9 cellular contexts compared by ENCODE assay signal in genomic region chr17:76179496-76180467, GRCh38. TPM values are rescaled to one million over a fixed set of nuclear protein-coding genes. Genes with fewer than 3 reads are reported as not detected.
DNase-seq lines count a peak whose midpoint lies in the region; ATAC-seq and TF ChIP-seq lines count a peak whose summit lies in the region.
"Had no signal": no experiment of that assay in that cellular context is flagged by ENCODE, and none has a peak within 500 bp of the region (broad histone marks: within the 10 kb centered on the region; RNA-seq: fewer than 3 reads in every experiment).

No MANE protein-coding gene starts in this region.

- POLR2A ChIA-PET in CD8-positive, alpha-beta memory T cell (lab: Charles Lee), result interaction anchor here (0.6 to 1.8 kb wide), 13 partner anchors 12 to 771 kb away, joined by 3 to 15 read pairs (median 5); partner anchors contain the start of genes FOXJ1 and UBALD2
- POLR2A ChIA-PET in activated B cell treated with CpG ODN at 0.5 μM for 24 hours (lab: Charles Lee), result interaction anchor here (0.5 to 18.1 kb wide), 8 partner anchors 10 to 436 kb away, joined by 3 to 481 read pairs (median 4); partner anchors contain the start of gene UBALD2

- H3K36me3 Mint-ChIP-seq in CD8-positive, alpha-beta memory T cell, result peaks cover 0 to 4% (median 0%) of the 10 kb centered on the region in 3 donors
- H3K36me3 Mint-ChIP-seq in activated B cell treated with CpG ODN at 0.5 μM for 24 hours (ENCODE audit: low read depth), result no peaks in the 10 kb centered on the region

- H3K27me3 Mint-ChIP-seq in CD8-positive, alpha-beta memory T cell, result no peaks in the 10 kb centered on the region
- H3K27me3 Mint-ChIP-seq in activated B cell treated with CpG ODN at 0.5 μM for 24 hours, result no peaks in the 10 kb centered on the region

- H3K9me3 Mint-ChIP-seq in CD8-positive, alpha-beta memory T cell, result no peaks in the 10 kb centered on the region
- H3K9me3 Mint-ChIP-seq in activated B cell treated with CpG ODN at 0.5 μM for 24 hours, result no peaks in the 10 kb centered on the region

- no peaks in the 10 kb centered on the region for H3K36me3 ChIP-seq in CD8-positive, alpha-beta memory T cell (ENCODE audit: insufficient read depth, low read length)
- H3K36me3 ChIP-seq: heart left ventricle had no signal

- CTCF ChIA-PET in CD8-positive, alpha-beta memory T cell (lab: Charles Lee), result interaction anchor here (0.6 to 10.1 kb wide), 35 partner anchors 11 to 170 kb away, joined by 3 to 119 read pairs (median 5); partner anchors contain the start of genes FOXJ1, RNF157 and UBALD2
- CTCF ChIA-PET in activated B cell treated with CpG ODN at 0.5 μM for 24 hours (lab: Charles Lee), result interaction anchor here (0.6 to 11.2 kb wide), 14 partner anchors 11 to 278 kb away, joined by 3 to 99 read pairs (median 3); partner anchors contain the start of gene FOXJ1

- H3K4me3 Mint-ChIP-seq in CD8-positive, alpha-beta memory T cell, result peak overlapping the region; percentile 8 to 57 (median 45)
- H3K4me3 Mint-ChIP-seq in activated B cell treated with CpG ODN at 0.5 μM for 24 hours, result no peak overlapping the region

- H3K27me3 ChIP-seq in CD8-positive, alpha-beta memory T cell (ENCODE audit: insufficient read depth, low read length, poor library complexity, severe bottlenecking), result no peaks in the 10 kb centered on the region
- no peaks in the 10 kb centered on the region for H3K27me3 ChIP-seq in HL-60 (ENCODE audit: insufficient read depth, poor library complexity, severe bottlenecking)
- H3K27me3 ChIP-seq: heart left ventricle had no signal

- ATAC-seq in activated B cell treated with CpG ODN at 0.5 μM for 24 hours (ENCODE audit: low read depth), result no peak
- ATAC-seq: heart left ventricle had no signal

- H3K27ac Mint-ChIP-seq in CD8-positive, alpha-beta memory T cell, result peak overlapping the region; percentile 83 to 95 (median 90)
- peak overlapping the region; percentile 42 for H3K27ac Mint-ChIP-seq in activated B cell treated with CpG ODN at 0.5 μM for 24 hours

- peak overlapping the region; percentile 21 for H3K4me3 ChIP-seq in CD8-positive, alpha-beta memory T cell (ENCODE audit: low read length)
- H3K4me3 ChIP-seq in HL-60 (replicated peaks; ENCODE audit: insufficient read depth, low read length), result no peak overlapping the region
- H3K4me3 ChIP-seq: heart left ventricle had no signal

- TF ChIP-seq CTCF in HL-60 (IDR thresholded peaks at IDR 0.05; ENCODE audit: insufficient read depth, low read length) (no peak), activated B cell treated with CpG ODN at 0.5 μM for 24 hours (IDR thresholded peaks at IDR 0.05) (no peak)

- no peaks in the 10 kb centered on the region for H3K9me3 ChIP-seq in CD8-positive, alpha-beta memory T cell (ENCODE audit: low read length)
- H3K9me3 ChIP-seq: heart left ventricle had no signal

- peak in 3 of 5 donors; percentile 49 to 76 (median 55) for DNase-seq in CD8-positive, alpha-beta memory T cell
- DNase-seq in HL-60 (ENCODE audit: low read depth in 1 of 2, low spot score in 1 of 2) (peak; percentile 53 to 78), activated B cell treated with CpG ODN at 0.5 μM for 24 hours (no peak), foreskin melanocyte (peak; percentile 24), NCI-H446 (lab: John Stamatoyannopoulos, UW) (no peak), AG08395 (ENCODE audit: low spot score) (no peak), OCI-M2 (lab: John Stamatoyannopoulos, UW; ENCODE audit: unreplicated experiment) (no peak), cortex of kidney (lab: John Stamatoyannopoulos, UW) (no peak)
- DNase-seq: heart left ventricle had no signal

- peak overlapping the region; percentile 28 for H3K27ac ChIP-seq in CD8-positive, alpha-beta memory T cell (ENCODE audit: low read depth, low read length)
- peak overlapping the region; percentile 3; the same call in 1 of the 2 replicates for H3K27ac ChIP-seq in HL-60 (replicated peaks)

- peaks cover 34 to 57% (median 52%) of the 10 kb centered on the region in 3 donors for H3K4me1 Mint-ChIP-seq in CD8-positive, alpha-beta memory T cell
- peaks cover 24% of the 10 kb centered on the region for H3K4me1 Mint-ChIP-seq in activated B cell treated with CpG ODN at 0.5 μM for 24 hours

- intact Hi-C loops in activated B cell treated with CpG ODN at 0.5 μM for 24 hours (cut with micrococcal nuclease), result loop anchor here (5.0 kb wide), 1 partner anchor 167 kb away; no protein-coding TSS in a partner anchor

- H3K4me1 ChIP-seq in CD8-positive, alpha-beta memory T cell (ENCODE audit: insufficient read depth, low read length), result peaks cover 77% of the 10 kb centered on the region

RNA-seq across cellular contexts. Expression of gene FOXJ1, which starts 38.7 kb away (rescaled TPM):
- total RNA-seq in CD8-positive, alpha-beta memory T cell, result under 1 TPM; 0.64 to 0.94 TPM
- 0.68 TPM for polyA plus RNA-seq in CD8-positive, alpha-beta memory T cell
- total RNA-seq in activated B cell treated with CpG ODN at 0.5 μM for 24 hours, result 0.39 and 0.44 TPM in 2 replicates
- total RNA-seq: heart left ventricle had no signal
- polyA plus RNA-seq: heart left ventricle had no signal

Comparison
In these comparisons a context has a peak if more than half of its experiments do, and no peak if none do; other contexts are left out.
1. DNase-seq: peak in CD8-positive, alpha-beta memory T cell (3 of 5), HL-60 (2 of 2) and foreskin melanocyte (single experiment); none in activated B cell treated with CpG ODN at 0.5 μM for 24 hours (single experiment), NCI-H446 (0 of 2), AG08395 (single experiment), OCI-M2 (single experiment) and cortex of kidney (single experiment).